In the genomic region with DNA sequence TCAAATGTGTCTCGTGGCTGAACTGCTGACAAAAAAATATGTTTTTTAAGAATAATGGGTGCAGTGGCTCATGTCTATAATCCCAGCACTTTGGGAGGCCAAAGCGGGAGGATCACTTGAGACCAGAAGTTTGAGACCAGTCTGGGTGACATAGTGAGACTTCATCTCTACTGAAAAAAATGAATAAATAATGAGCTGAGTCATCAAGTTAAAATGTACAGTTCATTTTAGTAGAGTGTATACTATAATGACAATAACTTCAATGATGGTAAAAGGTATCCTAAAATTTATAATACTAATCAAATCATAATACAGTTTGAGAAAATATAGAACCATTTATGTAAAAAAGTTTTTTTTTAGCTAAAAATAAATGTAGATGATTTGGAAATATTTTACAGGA, we compare ENCODE assay signal across 23 cellular contexts.
"Had no signal": no experiment of that assay in that cellular context is flagged by ENCODE, and none has a peak within 500 bp of the region (broad histone marks: within the 10 kb centered on the region; RNA-seq: fewer than 3 reads in every experiment).

No MANE protein-coding gene starts in this region.

- H3K4me3 ChIP-seq: body of pancreas, dorsolateral prefrontal cortex, hepatocyte, sigmoid colon, smooth muscle cell, transverse colon, vagina had no signal

- H3K36me3 ChIP-seq: sigmoid colon, transverse colon, vagina had no signal

- FAIRE-seq: colon had no signal

- H3K36me3 Mint-ChIP-seq: natural killer cell treated with Interleukin-12 subunit alpha and Interleukin-12 subunit beta and Interleukin-15 and Interleukin-18, amount 100 ng/mL, for 72 hours; stimulated activated naive B cell treated with anti-CD40 and anti-IgM and Interleukin-4, amounts not matched to agents 10 μg/mL and 1 μg/mL and 100 μg/mL, for 72 hours had no signal

- H3K9me3 ChIP-seq: body of pancreas, sigmoid colon, transverse colon, vagina had no signal

- H3K4me3 Mint-ChIP-seq: activated CD4-positive, alpha-beta memory T cell treated with anti-CD3 and anti-CD28 coated beads for 36 hours; activated naive CD4-positive, alpha-beta T cell treated with anti-CD3 and anti-CD28 coated beads, Interleukin-2, amount 50 U/mL, for 24 hours; activated T-cell treated with anti-CD3 and anti-CD28 coated beads, Interleukin-2, amount 50 U/mL, for 72 hours; effector memory CD8-positive, alpha-beta T cell; memory B cell; natural killer cell treated with Interleukin-12 subunit alpha and Interleukin-12 subunit beta and Interleukin-15 and Interleukin-18, amount 100 ng/mL, for 72 hours; stimulated activated naive B cell treated with anti-CD40 and anti-IgM and Interleukin-4, amounts not matched to agents 10 μg/mL and 1 μg/mL and 100 μg/mL, for 72 hours had no signal

- H3K27ac ChIP-seq: body of pancreas, dorsolateral prefrontal cortex, epithelial cell of prostate, hepatocyte, sigmoid colon, transverse colon, vagina had no signal

- H2AFZ ChIP-seq: hepatocyte had no signal

- H3K4me1 Mint-ChIP-seq: activated naive CD4-positive, alpha-beta T cell treated with anti-CD3 and anti-CD28 coated beads, Interleukin-2, amount 50 U/mL, for 24 hours; memory B cell; stimulated activated naive B cell treated with anti-CD40 and anti-IgM and Interleukin-4, amounts not matched to agents 10 μg/mL and 1 μg/mL and 100 μg/mL, for 72 hours had no signal

- ATAC-seq: activated T-cell treated with anti-CD3 and anti-CD28 coated beads, Interleukin-2, amount 50 U/mL, for 72 hours; body of pancreas; effector memory CD8-positive, alpha-beta T cell; natural killer cell treated with Interleukin-12 subunit alpha and Interleukin-12 subunit beta and Interleukin-15 and Interleukin-18, amount 100 ng/mL, for 72 hours; stimulated activated naive B cell treated with anti-CD40 and anti-IgM and Interleukin-4, amounts not matched to agents 10 μg/mL and 1 μg/mL and 100 μg/mL, for 72 hours had no signal

- H3K27me3 ChIP-seq: body of pancreas, dorsolateral prefrontal cortex, hepatocyte, sigmoid colon, transverse colon, vagina had no signal

- H3K27me3 Mint-ChIP-seq: activated CD4-positive, alpha-beta memory T cell treated with anti-CD3 and anti-CD28 coated beads for 36 hours; activated naive CD4-positive, alpha-beta T cell treated with anti-CD3 and anti-CD28 coated beads, Interleukin-2, amount 50 U/mL, for 24 hours; effector memory CD8-positive, alpha-beta T cell; natural killer cell treated with Interleukin-12 subunit alpha and Interleukin-12 subunit beta and Interleukin-15 and Interleukin-18, amount 100 ng/mL, for 72 hours; stimulated activated naive B cell treated with anti-CD40 and anti-IgM and Interleukin-4, amounts not matched to agents 10 μg/mL and 1 μg/mL and 100 μg/mL, for 72 hours had no signal

- DNase-seq: activated CD4-positive, alpha-beta memory T cell treated with anti-CD3 and anti-CD28 coated beads for 36 hours; activated CD4-positive, alpha-beta T cell treated with anti-CD3 and anti-CD28 coated beads for 48 hours; activated effector memory CD4-positive, alpha-beta T cell treated with anti-CD3 and anti-CD28 coated beads, Interleukin-2, amount 50 U/mL, for 16 hours; activated T-cell treated with anti-CD3 and anti-CD28 coated beads, Interleukin-2, amount 50 U/mL, for 72 hours; anterior cingulate cortex; body of pancreas; caudate nucleus; dorsolateral prefrontal cortex; effector memory CD8-positive, alpha-beta T cell; sigmoid colon; stimulated activated CD4-positive, alpha-beta T cell treated with anti-CD3 and anti-CD28 coated beads, Interleukin-15, amount 100 ng/mL, for 24 hours; stimulated activated CD4-positive, alpha-beta T cell treated with anti-CD3 and anti-CD28 coated beads, Interleukin-2, amount 100 ng/mL, for 48 hours; stimulated activated CD8-positive, alpha-beta memory T cell treated with anti-CD3 and anti-CD28 coated beads, Interleukin-4, amount 100 ng/mL, for 48 hours; stimulated activated naive B cell treated with anti-CD40 and anti-IgM and Interleukin-4, amounts not matched to agents 10 μg/mL and 1 μg/mL and 100 μg/mL, for 72 hours; transverse colon had no signal

- H3K9me3 Mint-ChIP-seq: activated CD4-positive, alpha-beta memory T cell treated with anti-CD3 and anti-CD28 coated beads for 36 hours; activated naive CD4-positive, alpha-beta T cell treated with anti-CD3 and anti-CD28 coated beads, Interleukin-2, amount 50 U/mL, for 24 hours; activated T-cell treated with anti-CD3 and anti-CD28 coated beads, Interleukin-2, amount 50 U/mL, for 72 hours; effector memory CD8-positive, alpha-beta T cell; memory B cell; natural killer cell treated with Interleukin-12 subunit alpha and Interleukin-12 subunit beta and Interleukin-15 and Interleukin-18, amount 100 ng/mL, for 72 hours; stimulated activated naive B cell treated with anti-CD40 and anti-IgM and Interleukin-4, amounts not matched to agents 10 μg/mL and 1 μg/mL and 100 μg/mL, for 72 hours had no signal

- H3K27ac Mint-ChIP-seq: activated CD4-positive, alpha-beta memory T cell treated with anti-CD3 and anti-CD28 coated beads for 36 hours; activated naive CD4-positive, alpha-beta T cell treated with anti-CD3 and anti-CD28 coated beads, Interleukin-2, amount 50 U/mL, for 24 hours; activated T-cell treated with anti-CD3 and anti-CD28 coated beads, Interleukin-2, amount 50 U/mL, for 72 hours; effector memory CD8-positive, alpha-beta T cell; memory B cell; natural killer cell treated with Interleukin-12 subunit alpha and Interleukin-12 subunit beta and Interleukin-15 and Interleukin-18, amount 100 ng/mL, for 72 hours; stimulated activated naive B cell treated with anti-CD40 and anti-IgM and Interleukin-4, amounts not matched to agents 10 μg/mL and 1 μg/mL and 100 μg/mL, for 72 hours had no signal

- H3K4me2 ChIP-seq: hepatocyte, smooth muscle cell had no signal
